In the genomic region with DNA sequence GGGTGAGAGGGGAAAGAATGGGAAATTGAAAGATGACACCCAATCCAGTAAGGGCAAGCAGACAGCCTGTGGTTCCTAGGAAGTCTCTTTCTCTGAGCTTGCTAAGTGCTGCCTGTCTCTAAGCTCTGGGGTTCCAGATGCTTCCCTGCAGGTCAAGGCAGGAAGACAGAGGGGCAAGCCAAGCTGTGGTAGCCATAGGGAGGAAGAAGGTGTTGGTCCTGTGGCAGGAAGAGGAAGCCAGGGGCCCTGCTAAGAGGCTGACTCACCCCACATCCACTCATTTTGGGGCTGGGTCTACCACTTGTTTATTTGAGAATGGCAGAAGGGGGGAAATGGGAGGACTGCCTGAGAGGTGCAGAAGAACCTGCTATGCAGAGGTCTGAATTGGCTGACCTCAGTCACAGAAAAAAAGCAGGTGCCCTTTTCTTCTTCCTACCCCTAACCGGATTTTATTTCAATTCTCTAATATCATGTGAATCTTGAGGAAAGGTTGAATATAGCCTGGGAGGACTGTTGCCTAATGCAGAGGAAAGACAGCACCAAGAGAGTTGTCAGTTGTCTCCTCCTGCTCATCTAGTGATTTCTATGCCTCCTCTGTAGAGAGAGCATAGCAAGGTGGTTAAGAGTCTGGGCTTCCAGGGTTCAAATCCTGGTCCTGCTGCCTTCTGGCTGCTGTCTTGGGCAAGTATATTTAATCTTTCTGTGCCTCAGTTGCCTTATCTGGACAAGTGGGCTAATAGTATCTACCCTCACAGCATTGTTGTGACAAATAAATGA, we compare ENCODE assay signal across 1 cellular context.
TF ChIP-seq lines count a peak whose summit lies in the region.

No MANE protein-coding gene starts in this region.

TF ChIP-seq in GM23338, 12 proteins besides CTCF, POLR2A, EP300 and RAD21 (continued from another document):
- TF ChIP-seq, protein P1, sequence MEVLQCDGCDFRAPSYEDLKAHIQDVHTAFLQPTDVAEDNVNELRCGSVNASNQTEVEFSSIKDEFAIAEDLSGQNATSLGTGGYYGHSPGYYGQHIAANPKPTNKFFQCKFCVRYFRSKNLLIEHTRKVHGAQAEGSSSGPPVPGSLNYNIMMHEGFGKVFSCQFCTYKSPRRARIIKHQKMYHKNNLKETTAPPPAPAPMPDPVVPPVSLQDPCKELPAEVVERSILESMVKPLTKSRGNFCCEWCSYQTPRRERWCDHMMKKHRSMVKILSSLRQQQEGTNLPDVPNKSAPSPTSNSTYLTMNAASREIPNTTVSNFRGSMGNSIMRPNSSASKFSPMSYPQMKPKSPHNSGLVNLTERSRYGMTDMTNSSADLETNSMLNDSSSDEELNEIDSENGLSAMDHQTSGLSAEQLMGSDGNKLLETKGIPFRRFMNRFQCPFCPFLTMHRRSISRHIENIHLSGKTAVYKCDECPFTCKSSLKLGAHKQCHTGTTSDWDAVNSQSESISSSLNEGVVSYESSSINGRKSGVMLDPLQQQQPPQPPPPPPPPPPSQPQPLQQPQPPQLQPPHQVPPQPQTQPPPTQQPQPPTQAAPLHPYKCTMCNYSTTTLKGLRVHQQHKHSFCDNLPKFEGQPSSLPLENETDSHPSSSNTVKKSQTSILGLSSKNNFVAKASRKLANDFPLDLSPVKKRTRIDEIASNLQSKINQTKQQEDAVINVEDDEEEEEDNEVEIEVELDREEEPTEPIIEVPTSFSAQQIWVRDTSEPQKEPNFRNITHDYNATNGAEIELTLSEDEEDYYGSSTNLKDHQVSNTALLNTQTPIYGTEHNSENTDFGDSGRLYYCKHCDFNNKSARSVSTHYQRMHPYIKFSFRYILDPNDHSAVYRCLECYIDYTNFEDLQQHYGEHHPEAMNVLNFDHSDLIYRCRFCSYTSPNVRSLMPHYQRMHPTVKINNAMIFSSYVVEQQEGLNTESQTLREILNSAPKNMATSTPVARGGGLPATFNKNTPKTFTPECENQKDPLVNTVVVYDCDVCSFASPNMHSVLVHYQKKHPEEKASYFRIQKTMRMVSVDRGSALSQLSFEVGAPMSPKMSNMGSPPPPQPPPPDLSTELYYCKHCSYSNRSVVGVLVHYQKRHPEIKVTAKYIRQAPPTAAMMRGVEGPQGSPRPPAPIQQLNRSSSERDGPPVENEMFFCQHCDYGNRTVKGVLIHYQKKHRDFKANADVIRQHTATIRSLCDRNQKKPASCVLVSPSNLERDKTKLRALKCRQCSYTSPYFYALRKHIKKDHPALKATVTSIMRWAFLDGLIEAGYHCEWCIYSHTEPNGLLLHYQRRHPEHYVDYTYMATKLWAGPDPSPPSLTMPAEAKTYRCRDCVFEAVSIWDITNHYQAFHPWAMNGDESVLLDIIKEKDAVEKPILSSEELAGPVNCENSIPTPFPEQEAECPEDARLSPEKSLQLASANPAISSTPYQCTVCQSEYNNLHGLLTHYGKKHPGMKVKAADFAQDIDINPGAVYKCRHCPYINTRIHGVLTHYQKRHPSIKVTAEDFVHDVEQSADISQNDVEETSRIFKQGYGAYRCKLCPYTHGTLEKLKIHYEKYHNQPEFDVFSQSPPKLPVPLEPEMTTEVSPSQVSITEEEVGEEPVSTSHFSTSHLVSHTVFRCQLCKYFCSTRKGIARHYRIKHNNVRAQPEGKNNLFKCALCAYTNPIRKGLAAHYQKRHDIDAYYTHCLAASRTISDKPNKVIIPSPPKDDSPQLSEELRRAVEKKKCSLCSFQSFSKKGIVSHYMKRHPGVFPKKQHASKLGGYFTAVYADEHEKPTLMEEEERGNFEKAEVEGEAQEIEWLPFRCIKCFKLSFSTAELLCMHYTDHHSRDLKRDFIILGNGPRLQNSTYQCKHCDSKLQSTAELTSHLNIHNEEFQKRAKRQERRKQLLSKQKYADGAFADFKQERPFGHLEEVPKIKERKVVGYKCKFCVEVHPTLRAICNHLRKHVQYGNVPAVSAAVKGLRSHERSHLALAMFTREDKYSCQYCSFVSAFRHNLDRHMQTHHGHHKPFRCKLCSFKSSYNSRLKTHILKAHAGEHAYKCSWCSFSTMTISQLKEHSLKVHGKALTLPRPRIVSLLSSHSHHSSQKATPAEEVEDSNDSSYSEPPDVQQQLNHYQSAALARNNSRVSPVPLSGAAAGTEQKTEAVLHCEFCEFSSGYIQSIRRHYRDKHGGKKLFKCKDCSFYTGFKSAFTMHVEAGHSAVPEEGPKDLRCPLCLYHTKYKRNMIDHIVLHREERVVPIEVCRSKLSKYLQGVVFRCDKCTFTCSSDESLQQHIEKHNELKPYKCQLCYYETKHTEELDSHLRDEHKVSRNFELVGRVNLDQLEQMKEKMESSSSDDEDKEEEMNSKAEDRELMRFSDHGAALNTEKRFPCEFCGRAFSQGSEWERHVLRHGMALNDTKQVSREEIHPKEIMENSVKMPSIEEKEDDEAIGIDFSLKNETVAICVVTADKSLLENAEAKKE (CRISPR knock-in tag; IDR thresholded peaks at IDR 0.05): no peak
- TF ChIP-seq, protein P2, sequence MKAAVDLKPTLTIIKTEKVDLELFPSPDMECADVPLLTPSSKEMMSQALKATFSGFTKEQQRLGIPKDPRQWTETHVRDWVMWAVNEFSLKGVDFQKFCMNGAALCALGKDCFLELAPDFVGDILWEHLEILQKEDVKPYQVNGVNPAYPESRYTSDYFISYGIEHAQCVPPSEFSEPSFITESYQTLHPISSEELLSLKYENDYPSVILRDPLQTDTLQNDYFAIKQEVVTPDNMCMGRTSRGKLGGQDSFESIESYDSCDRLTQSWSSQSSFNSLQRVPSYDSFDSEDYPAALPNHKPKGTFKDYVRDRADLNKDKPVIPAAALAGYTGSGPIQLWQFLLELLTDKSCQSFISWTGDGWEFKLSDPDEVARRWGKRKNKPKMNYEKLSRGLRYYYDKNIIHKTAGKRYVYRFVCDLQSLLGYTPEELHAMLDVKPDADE (IDR thresholded peaks at IDR 0.05): no peak
